In the genomic region with DNA sequence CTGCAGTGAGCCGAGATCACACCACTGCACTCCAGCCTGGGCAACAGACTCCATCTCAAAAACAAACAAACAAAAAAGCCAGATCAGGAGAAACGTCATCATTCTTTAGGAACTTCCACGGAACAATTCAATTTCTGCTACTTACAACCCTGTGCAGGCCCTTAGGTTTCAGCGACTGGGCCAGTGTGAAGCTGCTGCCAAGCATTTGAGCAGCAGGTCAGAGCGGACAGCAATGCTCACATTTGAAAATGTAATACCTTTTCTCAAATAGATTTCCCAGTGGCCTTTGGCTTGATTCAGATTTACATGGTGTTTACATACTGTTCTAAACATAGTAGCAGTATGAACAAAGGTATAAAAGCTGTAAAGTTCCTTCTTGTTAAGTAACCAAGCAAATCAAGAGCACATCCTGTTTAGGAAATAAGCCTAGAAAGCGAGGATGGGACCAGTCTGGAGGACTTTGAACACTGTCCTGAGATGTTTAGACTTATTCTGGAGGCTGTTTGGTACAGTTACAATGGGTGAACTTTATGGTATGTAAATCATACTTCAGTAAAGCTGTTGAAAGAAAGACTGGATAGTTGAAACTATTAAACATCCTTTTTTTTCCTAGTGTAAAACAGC, we compare ENCODE assay signal across 14 cellular contexts.
"Had no signal": no experiment of that assay in that cellular context is flagged by ENCODE, and none has a peak within 500 bp of the region (broad histone marks: within the 10 kb centered on the region; RNA-seq: fewer than 3 reads in every experiment).

No MANE protein-coding gene starts in this region.

- H3K9me3 ChIP-seq: neutrophil, suprapubic skin, upper lobe of right lung had no signal

- H3K27me3 ChIP-seq: heart left ventricle, spleen, suprapubic skin, upper lobe of right lung had no signal

- DNase-seq: activated CD4-positive, CD25-positive, alpha-beta regulatory T cell treated with anti-CD3 and anti-CD28 coated beads, Interleukin-2, amount 50 U/mL, for 72 hours; activated T-cell treated with anti-CD3 and anti-CD28 coated beads, Interleukin-2, amount 50 U/mL, for 48 hours; aorta; foreskin melanocyte; heart left ventricle; left ventricle myocardium inferior; right cardiac atrium; spleen; stimulated activated CD4-positive, alpha-beta T cell treated with anti-CD3 and anti-CD28 coated beads, Interleukin-1b, Interleukin-23, amount 100 ng/mL, for 48 hours; stimulated activated naive B cell treated with anti-CD40 and anti-IgM and Interleukin-4, amounts not matched to agents 10 μg/mL and 1 μg/mL and 100 μg/mL, for 72 hours; upper lobe of right lung had no signal

- H3K4me1 Mint-ChIP-seq: memory B cell; stimulated activated naive B cell treated with anti-CD40 and anti-IgM and Interleukin-4, amounts not matched to agents 10 μg/mL and 1 μg/mL and 100 μg/mL, for 72 hours had no signal

- H3K27ac Mint-ChIP-seq: memory B cell; stimulated activated naive B cell treated with anti-CD40 and anti-IgM and Interleukin-4, amounts not matched to agents 10 μg/mL and 1 μg/mL and 100 μg/mL, for 72 hours had no signal

- ATAC-seq: heart left ventricle; right cardiac atrium; stimulated activated naive B cell treated with anti-CD40 and anti-IgM and Interleukin-4, amounts not matched to agents 10 μg/mL and 1 μg/mL and 100 μg/mL, for 72 hours; upper lobe of right lung had no signal

- H3K4me3 Mint-ChIP-seq: memory B cell; stimulated activated naive B cell treated with anti-CD40 and anti-IgM and Interleukin-4, amounts not matched to agents 10 μg/mL and 1 μg/mL and 100 μg/mL, for 72 hours had no signal

- H3K27me3 Mint-ChIP-seq: memory B cell had no signal

- H3K27ac ChIP-seq: heart left ventricle, left ventricle myocardium inferior, neutrophil, spleen, suprapubic skin, upper lobe of right lung had no signal

- H3K4me3 ChIP-seq: heart left ventricle, left ventricle myocardium inferior, spleen, suprapubic skin, upper lobe of right lung had no signal

- H3K4me1 ChIP-seq: left ventricle myocardium inferior, spleen, suprapubic skin, upper lobe of right lung had no signal

- H3K36me3 ChIP-seq: heart left ventricle, left ventricle myocardium inferior, neutrophil, spleen, suprapubic skin, upper lobe of right lung had no signal
